In genomic region chr4:79048878-79049277, GRCh38 we compare ENCODE assay signal across 28 cellular contexts.
"Had no signal": no experiment of that assay in that cellular context is flagged by ENCODE, and none has a peak within 500 bp of the region (broad histone marks: within the 10 kb centered on the region; RNA-seq: fewer than 3 reads in every experiment).

No MANE protein-coding gene starts in this region.

- H3K4me3 ChIP-seq: adrenal gland, breast epithelium, MG63, SJCRH30 had no signal

- H3K36me3 Mint-ChIP-seq: activated naive CD8-positive, alpha-beta T cell treated with anti-CD3 and anti-CD28 coated beads, Interleukin-2, amount 10 ng/mL, durations not matched to agents 7 days and 5 days; WTC11 had no signal

- ATAC-seq: activated CD8-positive, alpha-beta T cell treated with anti-CD3 and anti-CD28 coated beads, Interleukin-2, amount 10 ng/mL, durations not matched to agents 7 days and 5 days; Panc1; WTC11 had no signal

- H3K27ac ChIP-seq: adrenal gland, breast epithelium, RWPE1, SJCRH30 had no signal

- H3K9me3 ChIP-seq: adrenal gland, breast epithelium, MG63, SJCRH30, SK-N-SH had no signal

- H3K27me3 Mint-ChIP-seq: activated naive CD8-positive, alpha-beta T cell treated with anti-CD3 and anti-CD28 coated beads, Interleukin-2, amount 10 ng/mL, durations not matched to agents 7 days and 5 days had no signal

- H3K27me3 ChIP-seq: adrenal gland, breast epithelium, MG63, SJCRH30 had no signal

- H3K9me3 Mint-ChIP-seq: activated naive CD8-positive, alpha-beta T cell treated with anti-CD3 and anti-CD28 coated beads, Interleukin-2, amount 10 ng/mL, durations not matched to agents 7 days and 5 days; WTC11 had no signal

- DNase-seq: activated CD4-positive, alpha-beta T cell treated with anti-CD3 and anti-CD28 coated beads for 48 hours; activated CD4-positive, alpha-beta T cell treated with anti-CD3 and anti-CD28 coated beads, Interleukin-2, amount 50 U/mL, for 4 hours; activated CD4-positive, CD25-positive, alpha-beta regulatory T cell treated with anti-CD3 and anti-CD28 coated beads, Interleukin-2, amount 50 U/mL, for 72 hours; activated CD8-positive, alpha-beta memory T cell treated with anti-CD3 and anti-CD28 coated beads, Interleukin-2, amount 50 U/mL, for 48 hours; activated CD8-positive, alpha-beta T cell treated with anti-CD3 and anti-CD28 coated beads, Interleukin-2, amount 10 ng/mL, durations not matched to agents 7 days and 5 days; activated naive CD4-positive, alpha-beta T cell treated with anti-CD3 and anti-CD28 coated beads, Interleukin-2, amount 50 U/mL, for 16 hours; activated naive CD8-positive, alpha-beta T cell treated with anti-CD3 and anti-CD28 coated beads, Interleukin-2, amount 10 ng/mL, durations not matched to agents 7 days and 5 days; activated T-cell treated with anti-CD3 and anti-CD28 coated beads, Interleukin-2, amount 50 U/mL, for 1 hour; adrenal gland; anterior cingulate cortex; caudate nucleus; MG63; MV-4-11; NCI-H2029; NCI-H2107; NCI-H2171 treated with DMSO at 0.1 percent for 48 hours; NCI-H226; NCI-H510A; NCI-H526 treated with DMSO at 0.1 percent for 48 hours; OCI-M1; Right ventricle myocardium superior; SJCRH30; SK-N-SH; T-helper 1 cell had no signal

- H3K36me3 ChIP-seq: adrenal gland, breast epithelium, MG63, SJCRH30 had no signal

- H3K27ac Mint-ChIP-seq: activated CD8-positive, alpha-beta T cell treated with anti-CD3 and anti-CD28 coated beads, Interleukin-2, amount 10 ng/mL, durations not matched to agents 7 days and 5 days; activated naive CD8-positive, alpha-beta T cell treated with anti-CD3 and anti-CD28 coated beads, Interleukin-2, amount 10 ng/mL, durations not matched to agents 7 days and 5 days; WTC11 had no signal

- H3K4me3 Mint-ChIP-seq: activated CD8-positive, alpha-beta T cell treated with anti-CD3 and anti-CD28 coated beads, Interleukin-2, amount 10 ng/mL, durations not matched to agents 7 days and 5 days; activated naive CD8-positive, alpha-beta T cell treated with anti-CD3 and anti-CD28 coated beads, Interleukin-2, amount 10 ng/mL, durations not matched to agents 7 days and 5 days; WTC11 had no signal

- H3K4me1 ChIP-seq: adrenal gland, breast epithelium had no signal

- H3K4me2 ChIP-seq: SK-N-SH had no signal

- H3K4me1 Mint-ChIP-seq: activated naive CD8-positive, alpha-beta T cell treated with anti-CD3 and anti-CD28 coated beads, Interleukin-2, amount 10 ng/mL, durations not matched to agents 7 days and 5 days; WTC11 had no signal

- H3K9ac ChIP-seq: SK-N-SH had no signal
